In the genomic region with DNA sequence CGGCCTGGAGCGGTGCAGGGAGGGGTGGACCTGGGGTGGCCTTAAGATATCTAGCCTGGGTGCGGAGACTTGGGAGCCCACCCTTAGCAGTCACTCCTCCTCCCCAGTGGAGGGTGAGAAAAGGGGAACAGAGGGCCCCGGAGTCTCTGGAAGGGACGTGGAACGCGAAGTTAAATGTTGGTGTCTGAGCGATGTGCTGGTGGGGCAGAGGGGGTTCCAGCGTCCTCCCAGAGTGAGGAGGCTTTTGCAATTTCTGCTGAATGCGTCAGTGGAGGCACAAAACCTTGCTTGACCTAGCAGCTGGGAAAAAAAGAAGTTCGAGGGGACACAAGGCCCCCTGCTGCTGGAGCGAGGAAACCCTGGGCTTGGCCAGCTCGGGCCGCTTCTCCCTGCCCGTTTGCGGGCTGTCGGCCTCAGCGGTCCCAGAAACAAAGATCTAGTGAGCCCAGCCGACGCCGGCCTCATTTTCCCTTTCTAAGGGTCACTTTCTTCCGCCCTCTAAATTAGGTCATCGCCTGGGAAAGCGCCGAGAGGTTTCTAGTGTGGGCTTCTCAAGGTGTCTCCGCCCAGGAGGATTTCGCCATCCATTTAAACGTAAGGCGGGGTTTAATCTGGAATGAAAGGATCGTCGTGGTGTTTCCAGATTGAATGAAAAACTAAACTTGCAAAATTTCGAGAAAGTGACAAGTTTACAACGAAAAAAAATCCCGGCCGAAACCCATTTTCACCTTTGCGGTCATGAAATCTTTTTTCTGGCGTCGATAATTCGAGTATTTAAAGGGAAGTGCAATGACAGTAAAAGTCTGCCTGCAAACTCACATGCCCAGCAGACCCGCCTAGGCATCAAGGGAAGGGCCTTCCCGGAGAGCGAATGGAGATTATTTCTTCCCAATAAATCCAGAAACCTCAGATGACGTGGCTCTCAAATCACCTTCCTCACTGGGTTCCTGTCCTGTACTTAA, we compare ENCODE assay signal across 13 cellular contexts. TPM values are rescaled to one million over a fixed set of nuclear protein-coding genes. Genes with fewer than 3 reads are reported as not detected.
A peak's percentile ranks its signal among the peaks of the same experiment; 100 is the strongest.
DNase-seq lines count a peak whose midpoint lies in the region; ATAC-seq and TF ChIP-seq lines count a peak whose summit lies in the region.
"Had no signal": no experiment of that assay in that cellular context is flagged by ENCODE, and none has a peak within 500 bp of the region (broad histone marks: within the 10 kb centered on the region; RNA-seq: fewer than 3 reads in every experiment).

No MANE protein-coding gene starts in this region.

- peaks cover 48% of the 10 kb centered on the region for H3K4me1 Mint-ChIP-seq in activated naive CD8-positive, alpha-beta T cell treated with anti-CD3 and anti-CD28 coated beads, Interleukin-2, amount 50 U/mL, for 24 hours

- H3K27ac Mint-ChIP-seq in activated naive CD8-positive, alpha-beta T cell treated with anti-CD3 and anti-CD28 coated beads, Interleukin-2, amount 50 U/mL, for 24 hours = no peak overlapping the region

- H3K36me3 Mint-ChIP-seq in activated naive CD8-positive, alpha-beta T cell treated with anti-CD3 and anti-CD28 coated beads, Interleukin-2, amount 50 U/mL, for 24 hours (ENCODE audit: low read depth) = peaks cover 2% of the 10 kb centered on the region

- peaks cover 100% of the 10 kb centered on the region for H3K27me3 ChIP-seq in cardiac muscle cell
- H3K27me3 ChIP-seq in upper lobe of left lung = peaks cover 0 to 81% (median 49%) of the 10 kb centered on the region in 4 donors

- no peaks in the 10 kb centered on the region for H3K9me3 ChIP-seq in cardiac muscle cell (ENCODE audit: low read depth)
- H3K9me3 ChIP-seq in upper lobe of left lung = no peaks in the 10 kb centered on the region

- TF ChIP-seq EP300 in upper lobe of left lung (IDR thresholded peaks at IDR 0.05) = no peak

- TF ChIP-seq CTCF in cardiac muscle cell (IDR thresholded peaks at IDR 0.05; ENCODE audit: low read depth, low read length) (peak; percentile 8), upper lobe of left lung (IDR thresholded peaks at IDR 0.05) (no peak)

- peaks cover 4% of the 10 kb centered on the region for H3K9me3 Mint-ChIP-seq in activated naive CD8-positive, alpha-beta T cell treated with anti-CD3 and anti-CD28 coated beads, Interleukin-2, amount 50 U/mL, for 24 hours

- TF ChIP-seq POLR2A in upper lobe of left lung (IDR thresholded peaks at IDR 0.05) = no peak

- H3K36me3 ChIP-seq in cardiac muscle cell (no peaks in the 10 kb centered on the region), upper lobe of left lung (no peaks in the 10 kb centered on the region)

- DNase-seq in cardiac muscle cell (ENCODE audit: low read depth in 1 of 2, low spot score in 1 of 2) = no peak
- DNase-seq in cardiac septum (ENCODE audit: low spot score) = no peak
- no peak for DNase-seq in activated naive CD8-positive, alpha-beta T cell treated with anti-CD3 and anti-CD28 coated beads, Interleukin-2, amount 50 U/mL, for 24 hours
- DNase-seq in left kidney (ENCODE audit: low read depth, low spot score) = peak; percentile 68
- DNase-seq in upper lobe of left lung = peak; percentile 40 to 42
- DNase-seq in NCI-H510A (lab: John Stamatoyannopoulos, UW) = no peak
- DNase-seq: NCI-H2081 treated with DMSO at 0.1 percent for 48 hours; PC-3; stimulated activated naive CD4-positive, alpha-beta T cell treated with Interleukin-2 at 50 U/mL for 16 hours had no signal

- H3K27ac ChIP-seq in cardiac muscle cell (no peak overlapping the region), upper lobe of left lung (no peak overlapping the region)
- H3K27ac ChIP-seq: BLaER1 treated with 17β-estradiol and CSF1 and Interleukin-3, amounts not matched to agents 10 nM and 100 nM had no signal

- peaks cover 94% of the 10 kb centered on the region for H3K27me3 Mint-ChIP-seq in activated naive CD8-positive, alpha-beta T cell treated with anti-CD3 and anti-CD28 coated beads, Interleukin-2, amount 50 U/mL, for 24 hours

- H3K4me3 Mint-ChIP-seq in activated naive CD8-positive, alpha-beta T cell treated with anti-CD3 and anti-CD28 coated beads, Interleukin-2, amount 50 U/mL, for 24 hours = peak overlapping the region; percentile 62

- 17 to 18% methylated on average over 26 to 43 of the region's 43 CpGs for WGBS in upper lobe of left lung, 2 donors

- intact Hi-C loops in cardiac septum (cut with DNase I) = no loop called here

- H3K4me3 ChIP-seq in cardiac muscle cell (no peak overlapping the region), upper lobe of left lung (peak overlapping the region in 2 of 4 donors; percentile 4 to 13)

- ATAC-seq in activated naive CD8-positive, alpha-beta T cell treated with anti-CD3 and anti-CD28 coated beads, Interleukin-2, amount 50 U/mL, for 24 hours = no peak
- ATAC-seq in upper lobe of left lung (ENCODE audit: low FRiP score in 2 of 2) = no peak
- no peak for ATAC-seq in GM21576 (IDR thresholded peaks at IDR 0.05; ENCODE audit: unreplicated experiment)
- no peak for ATAC-seq in HG03439 (IDR thresholded peaks at IDR 0.05; ENCODE audit: unreplicated experiment)
- ATAC-seq: PC-3 had no signal

- no peaks in the 10 kb centered on the region for H3K4me1 ChIP-seq in cardiac muscle cell (ENCODE audit: low read depth)
- peaks cover 25 to 44% (median 31%) of the 10 kb centered on the region in 4 donors for H3K4me1 ChIP-seq in upper lobe of left lung
- H3K4me1 ChIP-seq: BLaER1 treated with 17β-estradiol and CSF1 and Interleukin-3, amounts not matched to agents 10 nM and 100 nM had no signal

RNA-seq across cellular contexts. Expression of gene OLIG3, which starts 4.5 kb away (rescaled TPM):
- total RNA-seq in cardiac muscle cell = not detected in 2 replicates
- not detected in 2 replicates for polyA plus RNA-seq in cardiac muscle cell
- not detected for total RNA-seq in cardiac septum
- total RNA-seq in upper lobe of left lung = not detected
- total RNA-seq: PC-3 had no signal
- polyA plus RNA-seq: adipose tissue had no signal

Comparison
In these comparisons a context has a peak if more than half of its experiments do, and no peak if none do; other contexts are left out.
1. DNase-seq: peak in left kidney (single experiment) and upper lobe of left lung (2 of 2); none in cardiac muscle cell (0 of 2), cardiac septum (single experiment), activated naive CD8-positive, alpha-beta T cell treated with anti-CD3 and anti-CD28 coated beads, Interleukin-2, amount 50 U/mL, for 24 hours (single experiment) and NCI-H510A (single experiment).